8 cellular contexts compared by ENCODE assay signal in the genomic region with DNA sequence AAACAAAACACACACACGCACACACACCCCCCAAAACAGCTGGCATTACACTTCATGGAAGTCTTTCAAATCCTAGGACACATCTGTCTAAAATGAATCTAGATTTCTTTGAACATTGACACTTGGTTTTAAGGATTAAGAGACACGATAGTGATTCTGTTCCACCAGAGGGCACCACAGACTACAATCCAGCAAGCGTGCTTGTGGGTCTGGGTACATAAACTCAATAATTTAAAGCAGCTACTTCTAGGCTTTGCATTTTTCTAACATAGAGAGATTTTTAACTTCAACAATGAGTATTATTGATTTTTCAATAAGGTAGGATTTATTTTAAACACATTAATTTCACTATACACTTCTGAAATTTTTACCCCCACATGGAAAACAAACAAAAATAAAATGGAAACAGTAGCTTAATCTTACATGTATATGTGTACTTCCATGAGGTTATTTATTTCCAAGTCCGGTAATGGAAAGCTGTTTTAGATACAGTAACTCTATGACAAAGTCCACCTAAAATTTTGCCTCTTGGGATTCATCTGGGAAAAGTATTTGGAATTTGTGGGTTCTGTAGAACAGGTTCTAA.
DNase-seq lines count a peak whose midpoint lies in the region; ATAC-seq and TF ChIP-seq lines count a peak whose summit lies in the region.

No MANE protein-coding gene starts in this region.

- TF ChIP-seq CTCF in GM20000 (IDR thresholded peaks at IDR 0.05; ENCODE audit: extremely low read depth, missing control alignments), result peak; percentile 40

- DNase-seq in CD1c-positive myeloid dendritic cell (ENCODE audit: extremely low spot score), result peak; percentile 72
- peak; percentile 26 for DNase-seq in GM20000 (ENCODE audit: low spot score)
- DNase-seq in NCI-H1105 treated with DMSO at 0.1 percent for 48 hours (lab: John Stamatoyannopoulos, UW), result peak; percentile 19
- peak; percentile 25 for DNase-seq in T1000 (lab: John Stamatoyannopoulos, UW)
- DNase-seq in brain pericyte (ENCODE audit: low read depth, low spot score), result peak; percentile 24
- DNase-seq in iris pigment epithelial cell (ENCODE audit: low read depth), result peak; percentile 84
- DNase-seq in stimulated activated CD4-positive, alpha-beta T cell treated with anti-CD3 and anti-CD28 coated beads, Interleukin-1b, Interleukin-23, amount 100 ng/mL, for 4 hours (ENCODE audit: low read depth in 2 of 2), result peak; percentile 25 to 49

- ATAC-seq in HG02759 (IDR thresholded peaks at IDR 0.05; ENCODE audit: unreplicated experiment), result no peak

Comparison
In these comparisons a context has a peak if more than half of its experiments do, and no peak if none do; other contexts are left out.
1. DNase-seq: peak in every context shown above with its lines; median percentile 84 in iris pigment epithelial cell; 72 in CD1c-positive myeloid dendritic cell; 37 in stimulated activated CD4-positive, alpha-beta T cell treated with anti-CD3 and anti-CD28 coated beads, Interleukin-1b, Interleukin-23, amount 100 ng/mL, for 4 hours; 26 in GM20000; 25 in T1000; 24 in brain pericyte; 19 in NCI-H1105 treated with DMSO at 0.1 percent for 48 hours.